Comparison of ENCODE assay signal across 1 cellular context in the genomic region with DNA sequence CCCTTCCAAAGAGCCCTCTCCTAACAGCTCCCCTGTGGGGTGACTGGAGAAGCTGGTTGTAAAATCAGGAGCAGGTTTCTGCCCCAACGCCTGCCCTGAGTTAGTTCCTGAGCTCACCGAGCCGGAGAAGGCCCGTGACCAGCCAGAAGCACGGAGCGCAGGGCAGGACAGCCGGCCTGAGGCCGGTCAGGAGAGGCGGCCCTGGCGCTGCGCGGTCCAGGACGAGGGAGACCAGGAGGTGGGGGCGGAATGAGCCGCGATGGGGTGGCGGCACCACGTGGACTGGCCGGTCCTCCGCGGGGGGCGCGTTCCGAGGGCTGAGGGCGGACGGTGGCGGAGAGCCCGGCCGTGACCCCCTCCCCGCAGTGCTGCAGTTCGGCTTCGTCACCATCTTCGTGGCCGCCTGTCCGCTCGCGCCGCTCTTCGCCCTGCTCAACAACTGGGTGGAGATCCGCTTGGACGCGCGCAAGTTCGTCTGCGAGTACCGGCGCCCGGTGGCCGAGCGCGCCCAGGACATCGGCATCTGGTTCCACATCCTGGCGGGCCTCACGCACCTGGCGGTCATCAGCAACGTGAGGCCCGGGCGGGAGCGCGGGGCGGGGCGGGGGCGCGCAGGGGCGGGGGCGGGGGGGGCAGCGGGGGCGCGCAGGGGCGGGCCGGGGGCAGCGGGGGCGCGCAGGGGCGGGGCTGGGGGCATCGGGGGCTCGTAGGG.
A peak's percentile ranks its signal among the peaks of the same experiment; 100 is the strongest.
TF ChIP-seq lines count a peak whose summit lies in the region.

No MANE protein-coding gene starts in this region.

TF ChIP-seq in GM12878, 131 proteins besides CTCF, POLR2A, EP300 and RAD21 (continues in another document):
- TF ChIP-seq E2F8 (IDR thresholded peaks at IDR 0.05; ENCODE audit: low read depth, partially characterized antibody) (no peak), MAX (IDR thresholded peaks at IDR 0.05; ENCODE audit: low read depth, low read length) (no peak), ESRRA (IDR thresholded peaks at IDR 0.05; ENCODE audit: low read length) (no peak), RUNX3 (IDR thresholded peaks at IDR 0.05; ENCODE audit: low read length) (no peak), DPF2 (IDR thresholded peaks at IDR 0.05) (0 out of 2 replicates have a peak, but pooled peaks have one; percentile 31), KAT2A (conservative IDR thresholded peaks at IDR 0.05; ENCODE audit: control insufficient read depth, low read depth, low read length) (no peak), TCF3 (IDR thresholded peaks at IDR 0.05; ENCODE audit: borderline replicate concordance, insufficient read depth, low read depth, low read length) (0 out of 2 replicates have a peak, but pooled peaks have one; percentile 60), CHD2 (IDR thresholded peaks at IDR 0.05; ENCODE audit: borderline replicate concordance, low read depth, low read length) (no peak), PAX5 (IDR thresholded peaks at IDR 0.05; ENCODE audit: borderline replicate concordance, low read depth, low read length) (0 out of 2 replicates have a peak, but pooled peaks have one; percentile 23), BHLHE40 (IDR thresholded peaks at IDR 0.05; ENCODE audit: borderline replicate concordance in 1 of 2, low read depth in 2 of 2, low read length in 1 of 2) (peak in 1 of 2 experiments; percentile 51; a peak in 2 of 4 replicates), RELB (IDR thresholded peaks at IDR 0.05; ENCODE audit: low read depth) (no peak), YBX1 (IDR thresholded peaks at IDR 0.05) (no peak), GATAD2B (conservative IDR thresholded peaks at IDR 0.05; ENCODE audit: low read depth) (peak; percentile 50; the same call in 1 of the 2 replicates), PAX8 (IDR thresholded peaks at IDR 0.05) (no peak), SREBF2 (IDR thresholded peaks at IDR 0.05; ENCODE audit: low read length) (no peak), POU2F2 (IDR thresholded peaks at IDR 0.05; ENCODE audit: borderline replicate concordance, low read depth, low read length) (no peak), SRF (IDR thresholded peaks at IDR 0.05; ENCODE audit: low read depth in 2 of 2, low read length in 2 of 2) (no peak), MYC (IDR thresholded peaks at IDR 0.05; ENCODE audit: insufficient read depth, insufficient read length, insufficient replicate concordance, low read length, severe bottlenecking) (no peak), USF1 (IDR thresholded peaks at IDR 0.05; ENCODE audit: borderline replicate concordance, extremely low read length, insufficient read depth, low read depth, low read length) (peak; percentile 36), ZNF592 (IDR thresholded peaks at IDR 0.05) (no peak), NFIC (IDR thresholded peaks at IDR 0.05; ENCODE audit: low read depth, low read length) (no peak), STAT3 (IDR thresholded peaks at IDR 0.05; ENCODE audit: low read depth, low read length) (no peak), IKZF2 (IDR thresholded peaks at IDR 0.05) (no peak), RCOR1 (conservative IDR thresholded peaks at IDR 0.05; ENCODE audit: low read depth, low read length) (no peak), BRCA1 (IDR thresholded peaks at IDR 0.05; ENCODE audit: low read depth, low read length) (no peak), NR2F1 (conservative IDR thresholded peaks at IDR 0.05) (no peak), JUND (IDR thresholded peaks at IDR 0.05; ENCODE audit: low read depth, low read length) (no peak), SMC3 (IDR thresholded peaks at IDR 0.05; ENCODE audit: borderline replicate concordance, low read length) (no peak), MYB (IDR thresholded peaks at IDR 0.05; ENCODE audit: borderline replicate concordance, low read depth, low read length) (no peak), NR2C1 (IDR thresholded peaks at IDR 0.05) (no peak), ASH2L (IDR thresholded peaks at IDR 0.05; ENCODE audit: borderline replicate concordance, low read depth) (no peak), NFYA (IDR thresholded peaks at IDR 0.05; ENCODE audit: borderline replicate concordance, low read depth, low read length) (no peak), MXI1 (IDR thresholded peaks at IDR 0.05; ENCODE audit: low read depth, low read length) (peak; percentile 52), MTA3 (IDR thresholded peaks at IDR 0.05; ENCODE audit: borderline replicate concordance, low read length) (no peak), TCF12 (IDR thresholded peaks at IDR 0.05; ENCODE audit: low read depth, low read length) (no peak), ZBTB4 (CRISPR knock-in tag; IDR thresholded peaks at IDR 0.05) (no peak), SREBF1 (IDR thresholded peaks at IDR 0.05; ENCODE audit: low read length) (no peak), FOS (IDR thresholded peaks at IDR 0.05; ENCODE audit: borderline replicate concordance, extremely low read depth, insufficient read length) (no peak), ZZZ3 (IDR thresholded peaks at IDR 0.05; ENCODE audit: control insufficient read depth, insufficient read length, low read depth) (no peak), PML (IDR thresholded peaks at IDR 0.05; ENCODE audit: low read length) (no peak), HDAC6 (IDR thresholded peaks at IDR 0.05; ENCODE audit: unreplicated experiment) (no peak), POLR2AphosphoS2 (IDR thresholded peaks at IDR 0.05; ENCODE audit: low read depth, low read length) (no peak), FOXK2 (IDR thresholded peaks at IDR 0.05) (no peak)
- TF ChIP-seq, protein P1, sequence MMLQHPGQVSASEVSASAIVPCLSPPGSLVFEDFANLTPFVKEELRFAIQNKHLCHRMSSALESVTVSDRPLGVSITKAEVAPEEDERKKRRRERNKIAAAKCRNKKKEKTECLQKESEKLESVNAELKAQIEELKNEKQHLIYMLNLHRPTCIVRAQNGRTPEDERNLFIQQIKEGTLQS (IDR thresholded peaks at IDR 0.05; ENCODE audit: borderline replicate concordance, extremely low read depth, low read depth, low read length), result no peak
- TF ChIP-seq, protein P2, sequence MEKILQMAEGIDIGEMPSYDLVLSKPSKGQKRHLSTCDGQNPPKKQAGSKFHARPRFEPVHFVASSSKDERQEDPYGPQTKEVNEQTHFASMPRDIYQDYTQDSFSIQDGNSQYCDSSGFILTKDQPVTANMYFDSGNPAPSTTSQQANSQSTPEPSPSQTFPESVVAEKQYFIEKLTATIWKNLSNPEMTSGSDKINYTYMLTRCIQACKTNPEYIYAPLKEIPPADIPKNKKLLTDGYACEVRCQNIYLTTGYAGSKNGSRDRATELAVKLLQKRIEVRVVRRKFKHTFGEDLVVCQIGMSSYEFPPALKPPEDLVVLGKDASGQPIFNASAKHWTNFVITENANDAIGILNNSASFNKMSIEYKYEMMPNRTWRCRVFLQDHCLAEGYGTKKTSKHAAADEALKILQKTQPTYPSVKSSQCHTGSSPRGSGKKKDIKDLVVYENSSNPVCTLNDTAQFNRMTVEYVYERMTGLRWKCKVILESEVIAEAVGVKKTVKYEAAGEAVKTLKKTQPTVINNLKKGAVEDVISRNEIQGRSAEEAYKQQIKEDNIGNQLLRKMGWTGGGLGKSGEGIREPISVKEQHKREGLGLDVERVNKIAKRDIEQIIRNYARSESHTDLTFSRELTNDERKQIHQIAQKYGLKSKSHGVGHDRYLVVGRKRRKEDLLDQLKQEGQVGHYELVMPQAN (conservative IDR thresholded peaks at IDR 0.05), result 0 out of 2 replicates have a peak, but pooled peaks have one; percentile 40
- TF ChIP-seq, protein P3, sequence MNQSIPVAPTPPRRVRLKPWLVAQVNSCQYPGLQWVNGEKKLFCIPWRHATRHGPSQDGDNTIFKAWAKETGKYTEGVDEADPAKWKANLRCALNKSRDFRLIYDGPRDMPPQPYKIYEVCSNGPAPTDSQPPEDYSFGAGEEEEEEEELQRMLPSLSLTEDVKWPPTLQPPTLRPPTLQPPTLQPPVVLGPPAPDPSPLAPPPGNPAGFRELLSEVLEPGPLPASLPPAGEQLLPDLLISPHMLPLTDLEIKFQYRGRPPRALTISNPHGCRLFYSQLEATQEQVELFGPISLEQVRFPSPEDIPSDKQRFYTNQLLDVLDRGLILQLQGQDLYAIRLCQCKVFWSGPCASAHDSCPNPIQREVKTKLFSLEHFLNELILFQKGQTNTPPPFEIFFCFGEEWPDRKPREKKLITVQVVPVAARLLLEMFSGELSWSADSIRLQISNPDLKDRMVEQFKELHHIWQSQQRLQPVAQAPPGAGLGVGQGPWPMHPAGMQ (IDR thresholded peaks at IDR 0.05; ENCODE audit: borderline replicate concordance), result no peak
